ENCODE assay signal across 3 cellular contexts in the genomic region with DNA sequence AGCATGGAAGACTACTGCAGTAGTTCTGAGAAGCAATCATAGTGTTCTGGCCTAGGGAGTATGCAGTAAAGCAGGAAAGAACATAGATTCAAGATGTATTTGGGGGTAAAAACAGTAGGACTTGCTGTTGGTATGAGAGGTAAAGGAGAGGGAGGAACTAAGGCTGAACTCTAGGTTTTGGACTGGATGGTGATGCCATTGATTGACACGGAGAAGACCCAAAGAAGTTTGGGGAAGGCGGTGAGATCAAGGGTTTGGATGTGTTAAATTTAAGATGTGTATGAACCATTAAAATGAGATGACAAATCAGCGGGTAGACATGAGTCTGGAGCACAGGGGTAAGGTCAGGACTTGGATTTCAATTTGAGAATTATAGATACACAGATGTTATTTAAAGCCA.
TF ChIP-seq lines count a peak whose summit lies in the region.

No MANE protein-coding gene starts in this region.

TF ChIP-seq in HCT116, 20 proteins besides CTCF, POLR2A, EP300 and RAD21:
- TF ChIP-seq YY1 (IDR thresholded peaks at IDR 0.05; ENCODE audit: extremely low read depth, insufficient replicate concordance, low read depth, low read length) (no peak), SRF (IDR thresholded peaks at IDR 0.05; ENCODE audit: low read depth) (no peak), EZH2 (IDR thresholded peaks at IDR 0.05) (no peak)
- TF ChIP-seq, protein P1, sequence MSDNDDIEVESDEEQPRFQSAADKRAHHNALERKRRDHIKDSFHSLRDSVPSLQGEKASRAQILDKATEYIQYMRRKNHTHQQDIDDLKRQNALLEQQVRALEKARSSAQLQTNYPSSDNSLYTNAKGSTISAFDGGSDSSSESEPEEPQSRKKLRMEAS (IDR thresholded peaks at IDR 0.05), result no peak
- TF ChIP-seq, protein P2, sequence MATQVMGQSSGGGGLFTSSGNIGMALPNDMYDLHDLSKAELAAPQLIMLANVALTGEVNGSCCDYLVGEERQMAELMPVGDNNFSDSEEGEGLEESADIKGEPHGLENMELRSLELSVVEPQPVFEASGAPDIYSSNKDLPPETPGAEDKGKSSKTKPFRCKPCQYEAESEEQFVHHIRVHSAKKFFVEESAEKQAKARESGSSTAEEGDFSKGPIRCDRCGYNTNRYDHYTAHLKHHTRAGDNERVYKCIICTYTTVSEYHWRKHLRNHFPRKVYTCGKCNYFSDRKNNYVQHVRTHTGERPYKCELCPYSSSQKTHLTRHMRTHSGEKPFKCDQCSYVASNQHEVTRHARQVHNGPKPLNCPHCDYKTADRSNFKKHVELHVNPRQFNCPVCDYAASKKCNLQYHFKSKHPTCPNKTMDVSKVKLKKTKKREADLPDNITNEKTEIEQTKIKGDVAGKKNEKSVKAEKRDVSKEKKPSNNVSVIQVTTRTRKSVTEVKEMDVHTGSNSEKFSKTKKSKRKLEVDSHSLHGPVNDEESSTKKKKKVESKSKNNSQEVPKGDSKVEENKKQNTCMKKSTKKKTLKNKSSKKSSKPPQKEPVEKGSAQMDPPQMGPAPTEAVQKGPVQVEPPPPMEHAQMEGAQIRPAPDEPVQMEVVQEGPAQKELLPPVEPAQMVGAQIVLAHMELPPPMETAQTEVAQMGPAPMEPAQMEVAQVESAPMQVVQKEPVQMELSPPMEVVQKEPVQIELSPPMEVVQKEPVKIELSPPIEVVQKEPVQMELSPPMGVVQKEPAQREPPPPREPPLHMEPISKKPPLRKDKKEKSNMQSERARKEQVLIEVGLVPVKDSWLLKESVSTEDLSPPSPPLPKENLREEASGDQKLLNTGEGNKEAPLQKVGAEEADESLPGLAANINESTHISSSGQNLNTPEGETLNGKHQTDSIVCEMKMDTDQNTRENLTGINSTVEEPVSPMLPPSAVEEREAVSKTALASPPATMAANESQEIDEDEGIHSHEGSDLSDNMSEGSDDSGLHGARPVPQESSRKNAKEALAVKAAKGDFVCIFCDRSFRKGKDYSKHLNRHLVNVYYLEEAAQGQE (IDR thresholded peaks at IDR 0.05; ENCODE audit: low read depth), result no peak

TF ChIP-seq in GM12878, 131 proteins besides CTCF, POLR2A, EP300 and RAD21:
- TF ChIP-seq KAT2A (conservative IDR thresholded peaks at IDR 0.05; ENCODE audit: control insufficient read depth, low read depth, low read length), result no peak
- TF ChIP-seq, protein P3, sequence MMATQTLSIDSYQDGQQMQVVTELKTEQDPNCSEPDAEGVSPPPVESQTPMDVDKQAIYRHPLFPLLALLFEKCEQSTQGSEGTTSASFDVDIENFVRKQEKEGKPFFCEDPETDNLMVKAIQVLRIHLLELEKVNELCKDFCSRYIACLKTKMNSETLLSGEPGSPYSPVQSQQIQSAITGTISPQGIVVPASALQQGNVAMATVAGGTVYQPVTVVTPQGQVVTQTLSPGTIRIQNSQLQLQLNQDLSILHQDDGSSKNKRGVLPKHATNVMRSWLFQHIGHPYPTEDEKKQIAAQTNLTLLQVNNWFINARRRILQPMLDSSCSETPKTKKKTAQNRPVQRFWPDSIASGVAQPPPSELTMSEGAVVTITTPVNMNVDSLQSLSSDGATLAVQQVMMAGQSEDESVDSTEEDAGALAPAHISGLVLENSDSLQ (IDR thresholded peaks at IDR 0.05), result peak; percentile 62; the same call in 1 of the 2 replicates
- TF ChIP-seq CBFB (IDR thresholded peaks at IDR 0.05; ENCODE audit: low read depth), result no peak
- TF ChIP-seq CHD4 (IDR thresholded peaks at IDR 0.05), result no peak
- TF ChIP-seq CHD2 (IDR thresholded peaks at IDR 0.05; ENCODE audit: borderline replicate concordance, low read depth, low read length), result no peak

TF ChIP-seq in liver, 16 proteins besides CTCF, POLR2A, EP300 and RAD21:
- TF ChIP-seq JUND (IDR thresholded peaks at IDR 0.05), result no peak
- TF ChIP-seq, protein P2 (IDR thresholded peaks at IDR 0.05), result no peak
- TF ChIP-seq, protein P1 (IDR thresholded peaks at IDR 0.05), result no peak
